Comparison of ENCODE assay signal across 22 cellular contexts in genomic region chr22:47221840-47222615, GRCh38.
DNase-seq lines count a peak whose midpoint lies in the region; ATAC-seq and TF ChIP-seq lines count a peak whose summit lies in the region.
"Had no signal": no experiment of that assay in that cellular context is flagged by ENCODE, and none has a peak within 500 bp of the region (broad histone marks: within the 10 kb centered on the region; RNA-seq: fewer than 3 reads in every experiment).

No MANE protein-coding gene starts in this region.

- no peak overlapping the region for H3K4me3 Mint-ChIP-seq in activated CD8-positive, alpha-beta memory T cell treated with anti-CD3 and anti-CD28 coated beads, Interleukin-2, amount 10 ng/mL, durations not matched to agents 7 days and 5 days
- H3K4me3 Mint-ChIP-seq: activated CD4-positive, alpha-beta T cell treated with anti-CD3 and anti-CD28 coated beads for 36 hours; naive thymus-derived CD8-positive, alpha-beta T cell; T-helper 1 cell treated with Interleukin-12 subunit alpha and Interleukin-12 subunit beta and Interleukin-4 antibody, amounts not matched to agents 30 μg/mL and 1 μg/mL, for 36 hours had no signal

- CTCF ChIA-PET in activated CD8-positive, alpha-beta memory T cell treated with anti-CD3 and anti-CD28 coated beads, Interleukin-2, amount 10 ng/mL, durations not matched to agents 7 days and 5 days (lab: Charles Lee), result interaction anchor here (1.4 kb wide), 1 partner anchor 8 kb away, joined by 4 read pairs; no protein-coding TSS in a partner anchor

- H3K27me3 ChIP-seq in sigmoid colon (no peaks in the 10 kb centered on the region), ovary (no peaks in the 10 kb centered on the region), left lung (peaks cover 0 to 5% of the 10 kb centered on the region in 2 donors)

- H3K27ac ChIP-seq in sigmoid colon (no peak overlapping the region), ovary (no peak overlapping the region), left lung (no peak overlapping the region)
- H3K27ac ChIP-seq: A549, esophagus squamous epithelium, gastroesophageal sphincter, HL-60, parathyroid adenoma, SJSA1 had no signal

- H3K27me3 Mint-ChIP-seq in activated CD8-positive, alpha-beta memory T cell treated with anti-CD3 and anti-CD28 coated beads, Interleukin-2, amount 10 ng/mL, durations not matched to agents 7 days and 5 days, result no peaks in the 10 kb centered on the region
- H3K27me3 Mint-ChIP-seq: activated CD4-positive, alpha-beta T cell treated with anti-CD3 and anti-CD28 coated beads for 36 hours had no signal

- H3K9me3 ChIP-seq in sigmoid colon, result no peaks in the 10 kb centered on the region
- H3K9me3 ChIP-seq in ovary, result no peaks in the 10 kb centered on the region
- no peaks in the 10 kb centered on the region for H3K9me3 ChIP-seq in left lung
- H3K9me3 ChIP-seq: A549, esophagus squamous epithelium, gastroesophageal sphincter had no signal

- H3K4me1 Mint-ChIP-seq in activated CD8-positive, alpha-beta memory T cell treated with anti-CD3 and anti-CD28 coated beads, Interleukin-2, amount 10 ng/mL, durations not matched to agents 7 days and 5 days, result no peaks in the 10 kb centered on the region
- H3K4me1 Mint-ChIP-seq: activated CD4-positive, alpha-beta T cell treated with anti-CD3 and anti-CD28 coated beads for 36 hours had no signal

- no peaks in the 10 kb centered on the region for H3K36me3 Mint-ChIP-seq in activated CD8-positive, alpha-beta memory T cell treated with anti-CD3 and anti-CD28 coated beads, Interleukin-2, amount 10 ng/mL, durations not matched to agents 7 days and 5 days

- no peak for ATAC-seq in activated CD8-positive, alpha-beta memory T cell treated with anti-CD3 and anti-CD28 coated beads, Interleukin-2, amount 10 ng/mL, durations not matched to agents 7 days and 5 days
- ATAC-seq in left lung, result no peak
- no peak for ATAC-seq in HG03045 (IDR thresholded peaks at IDR 0.05; ENCODE audit: unreplicated experiment)
- ATAC-seq: A549; activated CD4-positive, alpha-beta T cell treated with anti-CD3 and anti-CD28 coated beads for 36 hours; gastroesophageal sphincter; naive thymus-derived CD8-positive, alpha-beta T cell had no signal

- H3K4me3 ChIP-seq in lower leg skin (ENCODE audit: low read depth, poor library complexity, severe bottlenecking), result no peak overlapping the region
- no peak overlapping the region for H3K4me3 ChIP-seq in sigmoid colon
- H3K4me3 ChIP-seq in ovary, result no peak overlapping the region
- H3K4me3 ChIP-seq in left lung, result no peak overlapping the region
- H3K4me3 ChIP-seq: A549, esophagus squamous epithelium, gastroesophageal sphincter, SJSA1 had no signal

- no peak for TF ChIP-seq POLR2A in lower leg skin (IDR thresholded peaks at IDR 0.05)
- TF ChIP-seq POLR2A in sigmoid colon (IDR thresholded peaks at IDR 0.05), result no peak
- no peak for TF ChIP-seq POLR2A in ovary (IDR thresholded peaks at IDR 0.05)

- H3K36me3 ChIP-seq in sigmoid colon (no peaks in the 10 kb centered on the region), ovary (no peaks in the 10 kb centered on the region), left lung (no peaks in the 10 kb centered on the region)
- H3K36me3 ChIP-seq: esophagus squamous epithelium, gastroesophageal sphincter, SJSA1 had no signal

- TF ChIP-seq CTCF in lower leg skin (IDR thresholded peaks at IDR 0.05), result no peak
- no peak for TF ChIP-seq CTCF in sigmoid colon (IDR thresholded peaks at IDR 0.05)
- no peak for TF ChIP-seq CTCF in ovary (IDR thresholded peaks at IDR 0.05)
- no peak for TF ChIP-seq CTCF in left lung (IDR thresholded peaks at IDR 0.05)

- H3K9me3 Mint-ChIP-seq in activated CD8-positive, alpha-beta memory T cell treated with anti-CD3 and anti-CD28 coated beads, Interleukin-2, amount 10 ng/mL, durations not matched to agents 7 days and 5 days (ENCODE audit: low read depth), result peaks cover 2% of the 10 kb centered on the region
- H3K9me3 Mint-ChIP-seq: naive thymus-derived CD8-positive, alpha-beta T cell; T-helper 1 cell treated with Interleukin-12 subunit alpha and Interleukin-12 subunit beta and Interleukin-4 antibody, amounts not matched to agents 30 μg/mL and 1 μg/mL, for 36 hours had no signal

- H3K4me1 ChIP-seq in sigmoid colon (no peaks in the 10 kb centered on the region), ovary (ENCODE audit: insufficient read depth) (no peaks in the 10 kb centered on the region), left lung (no peaks in the 10 kb centered on the region)
- H3K4me1 ChIP-seq: A549, esophagus squamous epithelium, gastroesophageal sphincter, parathyroid adenoma, SJSA1 had no signal

- intact Hi-C loops in lower leg skin (cut with DNase I; ENCODE audit: low total_unique reads) (no loop called here), sigmoid colon (cut with DNase I) (no loop called here), ovary (cut with DNase I) (no loop called here), left lung (cut with DNase I) (no loop called here)

- no peak overlapping the region for H3K27ac Mint-ChIP-seq in activated CD8-positive, alpha-beta memory T cell treated with anti-CD3 and anti-CD28 coated beads, Interleukin-2, amount 10 ng/mL, durations not matched to agents 7 days and 5 days
- H3K27ac Mint-ChIP-seq: activated CD4-positive, alpha-beta T cell treated with anti-CD3 and anti-CD28 coated beads for 36 hours; naive thymus-derived CD8-positive, alpha-beta T cell; T-helper 1 cell treated with Interleukin-12 subunit alpha and Interleukin-12 subunit beta and Interleukin-4 antibody, amounts not matched to agents 30 μg/mL and 1 μg/mL, for 36 hours had no signal

- 59 to 63% methylated on average over 20 of the region's 20 CpGs for WGBS in lower leg skin, 2 donors
- 75 to 78% methylated on average over 20 of the region's 20 CpGs for WGBS in sigmoid colon, 2 donors
- 33 to 47% (median 46%) methylated on average over 20 of the region's 20 CpGs for WGBS in ovary, 3 donors

- no peak for TF ChIP-seq EP300 in sigmoid colon (IDR thresholded peaks at IDR 0.05)
- TF ChIP-seq EP300 in ovary (IDR thresholded peaks at IDR 0.05), result no peak

- DNase-seq in activated CD8-positive, alpha-beta memory T cell treated with anti-CD3 and anti-CD28 coated beads, Interleukin-2, amount 10 ng/mL, durations not matched to agents 7 days and 5 days, result peak; percentile 21
- no peak for DNase-seq in activated CD8-positive, alpha-beta memory T cell treated with anti-CD3 and anti-CD28 coated beads for 24 hours
- DNase-seq in NCI-H345 (lab: John Stamatoyannopoulos, UW) (peak; percentile 82), lower leg skin (ENCODE audit: low spot score in 2 of 2) (peak; percentile 2 to 25), sigmoid colon (peak; percentile 43), ovary (no peak), left lung (no peak)
- DNase-seq: activated CD4-positive, alpha-beta T cell treated with anti-CD3 and anti-CD28 coated beads for 36 hours; activated gamma-delta T cell; effector memory CD4-positive, alpha-beta T cell; esophagus squamous epithelium; GOT3; mesendoderm; naive thymus-derived CD8-positive, alpha-beta T cell; NCI-H1105 treated with DMSO at 0.1 percent for 48 hours had no signal

Comparison
In these comparisons a context has a peak if more than half of its experiments do, and no peak if none do; other contexts are left out.
1. DNase-seq: peak in activated CD8-positive, alpha-beta memory T cell treated with anti-CD3 and anti-CD28 coated beads, Interleukin-2, amount 10 ng/mL, durations not matched to agents 7 days and 5 days (single experiment), NCI-H345 (single experiment), lower leg skin (2 of 2) and sigmoid colon (single experiment); none in activated CD8-positive, alpha-beta memory T cell treated with anti-CD3 and anti-CD28 coated beads for 24 hours (single experiment), ovary (0 of 5) and left lung (0 of 2).